28 cellular contexts compared by ENCODE assay signal in the genomic region with DNA sequence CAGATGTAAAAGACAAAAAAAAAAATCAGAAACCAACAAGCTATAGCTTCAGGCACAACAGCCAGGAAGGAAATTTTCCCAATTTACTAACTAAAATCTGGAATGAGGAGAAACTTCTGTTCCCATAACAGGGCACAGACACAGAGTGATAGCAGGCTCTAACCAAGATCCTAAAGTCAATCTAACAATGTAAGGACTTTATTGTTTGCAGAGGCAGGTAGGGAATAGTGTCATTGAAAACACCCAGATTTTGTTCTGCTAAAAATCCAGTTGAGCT.
"Had no signal": no experiment of that assay in that cellular context is flagged by ENCODE, and none has a peak within 500 bp of the region (broad histone marks: within the 10 kb centered on the region; RNA-seq: fewer than 3 reads in every experiment).

No MANE protein-coding gene starts in this region.

- H3K9me3 Mint-ChIP-seq: activated CD4-positive, alpha-beta memory T cell treated with anti-CD3 and anti-CD28 coated beads for 36 hours; activated naive CD4-positive, alpha-beta T cell treated with anti-CD3 and anti-CD28 coated beads for 36 hours had no signal

- H3K4me3 Mint-ChIP-seq: activated B cell treated with CpG ODN at 0.5 μM for 24 hours; activated CD4-positive, alpha-beta memory T cell treated with anti-CD3 and anti-CD28 coated beads for 36 hours; activated naive CD4-positive, alpha-beta T cell treated with anti-CD3 and anti-CD28 coated beads for 36 hours; activated T-cell treated with anti-CD3 and anti-CD28 coated beads, Interleukin-2, amount 50 U/mL, for 4 hours; activated T-helper 1 cell treated with anti-CD3 and anti-CD28 coated beads, Interleukin-12 subunit alpha, Interleukin-12 subunit beta, Interleukin-2, Interleukin-4 antibody, amounts not matched to agents 30 ng/mL and 10 ng/mL and 1 ng/mL, durations not matched to agents 14 hours and 24 hours and 36 hours; T-cell; T-helper 17 cell had no signal

- DNase-seq: activated B cell treated with CpG ODN at 0.5 μM for 24 hours; activated CD4-positive, alpha-beta memory T cell treated with anti-CD3 and anti-CD28 coated beads for 36 hours; activated CD4-positive, alpha-beta T cell treated with anti-CD3 and anti-CD28 coated beads for 4 hours; activated CD4-positive, alpha-beta T cell treated with anti-CD3 and anti-CD28 coated beads, Interleukin-2, amount 50 U/mL, for 1 hour; activated CD4-positive, CD25-positive, alpha-beta regulatory T cell treated with anti-CD3 and anti-CD28 coated beads, Interleukin-2, amount 50 U/mL, for 72 hours; activated CD8-positive, alpha-beta memory T cell treated with anti-CD3 and anti-CD28 coated beads, Interleukin-2, amount 50 U/mL, for 4 hours; activated gamma-delta T cell treated with Interleukin-2 at 50 U/mL for 16 hours; activated naive CD4-positive, alpha-beta T cell treated with anti-CD3 and anti-CD28 coated beads for 36 hours; activated T-cell treated with anti-CD3 and anti-CD28 coated beads for 4 hours; activated T-cell treated with anti-CD3 and anti-CD28 coated beads, Interleukin-2, amount 50 U/mL, for 4 hours; body of pancreas; Kasumi-1; KG1; NCI-H1417 treated with DMSO at 0.1 percent for 48 hours; NCI-H187 treated with DMSO at 0.1 percent for 48 hours; NCI-H446; NCI-H524; Right ventricle myocardium superior; SJCRH30; T-cell; T-helper 17 cell had no signal

- H3K4me3 ChIP-seq: adrenal gland, body of pancreas, breast epithelium, SJCRH30, SK-N-MC had no signal

- H3K9me3 ChIP-seq: adrenal gland, body of pancreas, breast epithelium, SJCRH30 had no signal

- H3K27ac ChIP-seq: adrenal gland, body of pancreas, SJCRH30, SK-N-MC, VCaP had no signal

- H3K36me3 Mint-ChIP-seq: activated CD4-positive, alpha-beta memory T cell treated with anti-CD3 and anti-CD28 coated beads for 36 hours; T-cell had no signal

- H3K4me1 ChIP-seq: body of pancreas, breast epithelium, SJCRH30 had no signal

- H3K4me1 Mint-ChIP-seq: activated B cell treated with CpG ODN at 0.5 μM for 24 hours, T-cell, T-helper 17 cell had no signal

- FAIRE-seq: astrocyte had no signal

- H3K27me3 ChIP-seq: adrenal gland, body of pancreas, breast epithelium, SJCRH30 had no signal

- H3K27ac Mint-ChIP-seq: activated B cell treated with CpG ODN at 0.5 μM for 24 hours; activated CD4-positive, alpha-beta memory T cell treated with anti-CD3 and anti-CD28 coated beads for 36 hours; activated naive CD4-positive, alpha-beta T cell treated with anti-CD3 and anti-CD28 coated beads for 36 hours; activated naive CD4-positive, alpha-beta T cell treated with anti-CD3 and anti-CD28 coated beads, Interleukin-2, amount 50 U/mL, for 72 hours; activated T-helper 1 cell treated with anti-CD3 and anti-CD28 coated beads, Interleukin-12 subunit alpha, Interleukin-12 subunit beta, Interleukin-2, Interleukin-4 antibody, amounts not matched to agents 30 ng/mL and 10 ng/mL and 1 ng/mL, durations not matched to agents 14 hours and 24 hours and 36 hours; T-cell; T-helper 17 cell had no signal

- ATAC-seq: activated naive CD4-positive, alpha-beta T cell treated with anti-CD3 and anti-CD28 coated beads, Interleukin-2, amount 50 U/mL, for 72 hours; activated T-cell treated with anti-CD3 and anti-CD28 coated beads, Interleukin-2, amount 50 U/mL, for 4 hours; body of pancreas; T-cell; T-helper 17 cell had no signal

- H3K36me3 ChIP-seq: adrenal gland, breast epithelium, SJCRH30 had no signal
